8 cellular contexts compared by ENCODE assay signal in the genomic region with DNA sequence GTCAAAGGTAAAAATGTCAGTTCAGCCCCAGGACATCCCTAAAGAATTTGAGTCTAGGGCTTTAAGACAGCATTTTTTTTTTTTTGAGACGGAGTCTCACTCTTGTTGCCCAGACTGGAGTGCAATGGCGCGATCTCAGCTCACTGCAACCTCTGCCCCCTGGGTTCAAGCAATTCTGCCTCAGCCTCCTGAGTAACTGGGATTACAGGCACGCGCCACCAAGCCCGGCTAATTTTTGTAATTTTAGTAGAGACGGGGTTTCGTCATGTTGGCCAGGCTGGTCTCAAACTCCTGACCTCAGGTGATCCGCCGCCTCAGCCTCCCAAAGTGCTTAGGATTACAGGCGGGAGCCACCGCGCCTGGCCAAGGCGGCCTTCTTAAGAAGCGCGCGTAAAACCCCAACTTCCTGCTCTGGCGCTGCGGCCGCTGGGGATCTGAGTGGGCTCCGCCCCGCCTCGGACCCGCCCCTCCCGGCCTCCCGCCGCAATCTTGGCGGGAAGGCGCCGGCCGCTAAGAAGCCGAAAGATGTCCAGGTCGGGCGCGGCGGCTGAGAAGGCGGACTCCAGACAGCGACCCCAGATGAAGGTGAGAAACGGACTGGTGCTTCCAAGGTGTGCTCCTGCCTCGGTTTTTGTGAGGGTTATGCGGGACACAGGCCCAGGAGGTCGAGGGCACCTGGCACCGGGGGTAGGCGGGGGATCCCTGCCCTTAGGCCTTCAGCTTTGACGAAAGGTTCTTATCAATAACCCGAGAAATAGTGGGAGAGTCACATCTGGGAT. TPM values are rescaled to one million over a fixed set of nuclear protein-coding genes. Genes with fewer than 3 reads are reported as not detected.
DNase-seq lines count a peak whose midpoint lies in the region; ATAC-seq, FAIRE-seq and TF ChIP-seq lines count a peak whose summit lies in the region.
"Not testable (repeated sequence)": the region's sequence is repeated elsewhere in the genome, so short reads cannot be mapped to it uniquely, and the experiment has no call there.

A gene (plus strand): TSS at position 495 of the 779 bp plus-strand sequence. CDS start 31 bp downstream, at position 526.

- DNase-seq in A673 (ENCODE audit: low spot score) (peak; percentile 93), NCI-H446 treated with DMSO at 0.1 percent for 48 hours (lab: John Stamatoyannopoulos, UW) (peak; percentile 76), bronchial epithelial cell (ENCODE audit: low read depth) (peak; percentile 68), iPS-NIHi11 (ENCODE audit: low spot score) (peak; percentile 87)
- peak; percentile 19 to 46 (median 44) for DNase-seq in activated CD4-positive, CD25-positive, alpha-beta regulatory T cell (lab: John Stamatoyannopoulos, UW)

- not testable (repeated sequence) for FAIRE-seq in bronchial epithelial cell (lab: Jason Lieb, UNC)

- peak within 1 kb of the TSS; percentile 92 for H3K27ac ChIP-seq in A673 (ENCODE audit: low read depth, low read length, poor library complexity, severe bottlenecking)
- H3K27ac ChIP-seq in skeletal muscle tissue (ENCODE audit: low read depth, low read length), result peak within 1 kb of the TSS; percentile 36

- H3K36me3 ChIP-seq in A673 (ENCODE audit: insufficient read depth, low read length, poor library complexity, severe bottlenecking), result peaks cover 26% of the 10 kb centered on the region
- H3K36me3 ChIP-seq in bronchial epithelial cell (ENCODE audit: control insufficient read depth, insufficient read depth, low read length); skeletal muscle tissue (ENCODE audit: control insufficient read depth in 3 of 3, insufficient read depth in 3 of 3, low read length in 3 of 3): not testable (repeated sequence)

- not testable (repeated sequence) for BruUV-seq in A673 (replicated peaks; lab: Mats Ljungman, UMichigan)

- peak; percentile 35 for ATAC-seq in GM18870 (IDR thresholded peaks at IDR 0.05; ENCODE audit: unreplicated experiment)
- peak; percentile 67 for ATAC-seq in HG03354 (IDR thresholded peaks at IDR 0.05; ENCODE audit: poor library complexity, severe bottlenecking, unreplicated experiment)

- not testable (repeated sequence) for H3K9me3 ChIP-seq in A673 (ENCODE audit: low read depth, low read length, poor library complexity, severe bottlenecking); skeletal muscle tissue (ENCODE audit: control insufficient read depth in 3 of 3, low read length in 3 of 3)

- not testable (repeated sequence) for TF ChIP-seq CTCF in A673 (conservative IDR thresholded peaks at IDR 0.05; ENCODE audit: low read depth, low read length); bronchial epithelial cell (IDR thresholded peaks at IDR 0.05; ENCODE audit: insufficient read depth, low read length, severe bottlenecking)

- H3K27me3 ChIP-seq in A673 (replicated peaks; ENCODE audit: insufficient read depth, low read depth, low read length, poor library complexity); bronchial epithelial cell (ENCODE audit: control insufficient read depth, insufficient read depth, low read length); skeletal muscle tissue (ENCODE audit: control insufficient read depth in 3 of 3, insufficient read depth in 3 of 3, low read length in 3 of 3): not testable (repeated sequence)

- H3K4me3 ChIP-seq in A673 (ENCODE audit: low read depth, low read length, poor library complexity, severe bottlenecking) (peak within 1 kb of the TSS; percentile 72), bronchial epithelial cell (ENCODE audit: low read depth, low read length) (peak within 1 kb of the TSS; percentile 32), skeletal muscle tissue (ENCODE audit: low read length in 3 of 3) (peak within 1 kb of the TSS; percentile 64 to 67 (median 65))

- intact Hi-C loops in A673 (cut with micrococcal nuclease; ENCODE audit: unreplicated experiment), result not testable (repeated sequence)

- H3K4me1 ChIP-seq in A673 (ENCODE audit: insufficient read depth, low read length, poor library complexity, severe bottlenecking), result not testable (repeated sequence)
- H3K4me1 ChIP-seq in skeletal muscle tissue (ENCODE audit: control insufficient read depth in 3 of 3, insufficient read depth in 3 of 3, low read length in 3 of 3), result peaks cover 12 to 18% (median 12%) of the 10 kb centered on the region in 3 donors

- CTCF ChIA-PET in A673 (lab: Charles Lee), result not testable (repeated sequence)

- POLR2A ChIA-PET in A673 (lab: Charles Lee; ENCODE audit: low non-redundant PET), result interaction anchor here (0.7 kb wide), 1 partner anchor 119 kb away, joined by 3 read pairs; no protein-coding TSS in a partner anchor

- peak within 1 kb of the TSS; percentile 30 to 70 (median 38) for H3K9ac ChIP-seq in skeletal muscle tissue (ENCODE audit: low read depth in 1 of 3, low read length in 3 of 3)

RNA-seq across cellular contexts. Expression of the gene that starts here (rescaled TPM):
- total RNA-seq in A673 (2021) (61.3 and 65.2 TPM in 2 replicates), bronchial epithelial cell (1.2 and 2.1 TPM in 2 replicates), skeletal muscle tissue (5.7 TPM)

Comparison
In these comparisons a context has a peak if more than half of its experiments do, and no peak if none do; other contexts are left out.
1. Peak in every context shown above with its lines: DNase-seq, ATAC-seq, H3K4me3 ChIP-seq and H3K27ac ChIP-seq.